Comparison of ENCODE assay signal across 1 cellular context in genomic region chr11:70928854-70929598, GRCh38.
TF ChIP-seq lines count a peak whose summit lies in the region.

No MANE protein-coding gene starts in this region.

TF ChIP-seq in WTC11, 78 proteins besides CTCF, POLR2A, EP300 and RAD21 (continued from another document):
- TF ChIP-seq, protein P1, sequence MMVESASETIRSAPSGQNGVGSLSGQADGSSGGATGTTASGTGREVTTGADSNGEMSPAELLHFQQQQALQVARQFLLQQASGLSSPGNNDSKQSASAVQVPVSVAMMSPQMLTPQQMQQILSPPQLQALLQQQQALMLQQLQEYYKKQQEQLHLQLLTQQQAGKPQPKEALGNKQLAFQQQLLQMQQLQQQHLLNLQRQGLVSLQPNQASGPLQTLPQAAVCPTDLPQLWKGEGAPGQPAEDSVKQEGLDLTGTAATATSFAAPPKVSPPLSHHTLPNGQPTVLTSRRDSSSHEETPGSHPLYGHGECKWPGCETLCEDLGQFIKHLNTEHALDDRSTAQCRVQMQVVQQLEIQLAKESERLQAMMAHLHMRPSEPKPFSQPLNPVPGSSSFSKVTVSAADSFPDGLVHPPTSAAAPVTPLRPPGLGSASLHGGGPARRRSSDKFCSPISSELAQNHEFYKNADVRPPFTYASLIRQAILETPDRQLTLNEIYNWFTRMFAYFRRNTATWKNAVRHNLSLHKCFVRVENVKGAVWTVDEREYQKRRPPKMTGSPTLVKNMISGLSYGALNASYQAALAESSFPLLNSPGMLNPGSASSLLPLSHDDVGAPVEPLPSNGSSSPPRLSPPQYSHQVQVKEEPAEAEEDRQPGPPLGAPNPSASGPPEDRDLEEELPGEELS (CRISPR knock-in tag; IDR thresholded peaks at IDR 0.05) = no peak
